8 cellular contexts compared by ENCODE assay signal in genomic region chr6:2931970-2932748, GRCh38. TPM values are rescaled to one million over a fixed set of nuclear protein-coding genes. Genes with fewer than 3 reads are reported as not detected.
DNase-seq lines count a peak whose midpoint lies in the region; ATAC-seq and TF ChIP-seq lines count a peak whose summit lies in the region.

No MANE protein-coding gene starts in this region.

- no TSS peak for BruUV-seq in mammary epithelial cell (replicated peaks; lab: Mats Ljungman, UMichigan)

- H3K27ac ChIP-seq in WERI-Rb-1 (no peak overlapping the region), mammary epithelial cell (ENCODE audit: insufficient read depth, low read depth, low read length) (no peak overlapping the region)

- dilution Hi-C loops in mammary epithelial cell (cut with HindIII; ENCODE audit: low sequenced_read_pairs): loop anchor here (5.0 kb wide), 1 partner anchor 40 kb away; no protein-coding TSS in a partner anchor

- H3K4me3 ChIP-seq in WERI-Rb-1 (ENCODE audit: low read depth, low read length) (no peak overlapping the region), mammary epithelial cell (replicated peaks in 1 of 3; ENCODE audit: insufficient read depth in 1 of 3, low read depth in 2 of 3, low read length in 3 of 3) (no peak overlapping the region)

- ATAC-seq in HG03103 (IDR thresholded peaks at IDR 0.05; ENCODE audit: low read depth, unreplicated experiment): peak; percentile 70

- in situ Hi-C loops in mammary epithelial cell (cut with MboI; ENCODE audit: low sequenced_read_pairs in 2 of 2): loop anchor here (10.0 kb wide), 2 partner anchors 87 to 137 kb away; partner anchors contain the start of gene SERPINB1 (in 1 of the 2)

- intact Hi-C loops in mammary epithelial cell (cut with micrococcal nuclease): loop anchor here (1.0 to 5.0 kb wide), 4 partner anchors 55 to 193 kb away; no protein-coding TSS in a partner anchor

- no peaks in the 10 kb centered on the region for H3K9me3 ChIP-seq in WERI-Rb-1 (ENCODE audit: severe bottlenecking)
- no peaks in the 10 kb centered on the region for H3K9me3 ChIP-seq in mammary epithelial cell (replicated peaks; ENCODE audit: insufficient read depth, low read length)

- 40% methylated on average over 9 of the region's 11 CpGs for WGBS in mammary epithelial cell (ENCODE audit: low coverage, missing lambda C conversion rate)

- CTCF ChIA-PET in mammary epithelial cell (lab: Charles Lee; ENCODE audit: low non-redundant PET): interaction anchor here (0.5 to 0.8 kb wide), 3 partner anchors 56 to 141 kb away, joined by 6 to 11 read pairs (median 9); no protein-coding TSS in a partner anchor

- no peaks in the 10 kb centered on the region for H3K27me3 ChIP-seq in WERI-Rb-1 (ENCODE audit: insufficient read depth, low read depth, severe bottlenecking)
- peaks cover 3% of the 10 kb centered on the region for H3K27me3 ChIP-seq in mammary epithelial cell (ENCODE audit: insufficient read depth, low read length)

- H3K79me2 ChIP-seq in mammary epithelial cell (ENCODE audit: insufficient read depth, low read length): no peaks in the 10 kb centered on the region

- no peak overlapping the region for H3K4me2 ChIP-seq in mammary epithelial cell (ENCODE audit: insufficient read depth, low read depth, low read length)

- H3K36me3 ChIP-seq in WERI-Rb-1 (no peaks in the 10 kb centered on the region), mammary epithelial cell (ENCODE audit: insufficient read depth, low read length) (no peaks in the 10 kb centered on the region)

- H3K9ac ChIP-seq in mammary epithelial cell (ENCODE audit: insufficient read depth, low read length): no peak overlapping the region

- DNase-seq in SIG-M5 treated with dmso at 0.1 percent for 504 hours (lab: John Stamatoyannopoulos, UW; ENCODE audit: unreplicated experiment) (peak; percentile 65), SIG-M5 (lab: John Stamatoyannopoulos, UW) (no peak), NCI-H2171 (lab: John Stamatoyannopoulos, UW) (peak; percentile 55), WERI-Rb-1 (peak; percentile 98), mammary epithelial cell (peak; percentile 73), islet precursor cell (peak; percentile 98)
- DNase-seq in stimulated activated CD4-positive, alpha-beta T cell treated with anti-CD3 and anti-CD28 coated beads, Interleukin-15, amount 100 ng/mL, for 48 hours (ENCODE audit: low read depth in 2 of 2): peak; percentile 74 to 83

- TF ChIP-seq CTCF in WERI-Rb-1 (IDR thresholded peaks at IDR 0.05; ENCODE audit: low read depth, low read length): peak; percentile 99
- TF ChIP-seq CTCF in mammary epithelial cell (conservative IDR thresholded peaks at IDR 0.05 in 1 of 2, IDR thresholded peaks at IDR 0.05 in 1 of 2; ENCODE audit: extremely low read depth in 1 of 2, insufficient read depth in 1 of 2, low read depth in 1 of 2, low read length in 2 of 2): peak; percentile 98 to 99

- no peaks in the 10 kb centered on the region for H3K4me1 ChIP-seq in mammary epithelial cell (ENCODE audit: insufficient read depth, low read length)

- no peaks in the 10 kb centered on the region for H4K20me1 ChIP-seq in mammary epithelial cell (ENCODE audit: insufficient read depth, low read length)

- no peak overlapping the region for H2AFZ ChIP-seq in mammary epithelial cell (ENCODE audit: low read depth, low read length)

RNA-seq across cellular contexts. Expression of gene SERPINB9, which starts 29.1 kb away (rescaled TPM):
- total RNA-seq in mammary epithelial cell: 1 to 10 TPM in 1 of 2 donors, under 1 TPM in 1; 0.16 to 1.2 TPM
- 0.11 TPM for polyA plus RNA-seq in mammary epithelial cell
- not detected for polyA minus RNA-seq in mammary epithelial cell

RNA-seq across cellular contexts. Expression of gene SERPINB6, which starts 39.2 kb away (rescaled TPM):
- 10 to 100 TPM; 70.0 to 93.3 TPM for total RNA-seq in mammary epithelial cell
- 82.5 TPM for polyA plus RNA-seq in mammary epithelial cell
- polyA minus RNA-seq in mammary epithelial cell: 123 TPM
